Comparison of ENCODE assay signal across 1 cellular context in the genomic region with DNA sequence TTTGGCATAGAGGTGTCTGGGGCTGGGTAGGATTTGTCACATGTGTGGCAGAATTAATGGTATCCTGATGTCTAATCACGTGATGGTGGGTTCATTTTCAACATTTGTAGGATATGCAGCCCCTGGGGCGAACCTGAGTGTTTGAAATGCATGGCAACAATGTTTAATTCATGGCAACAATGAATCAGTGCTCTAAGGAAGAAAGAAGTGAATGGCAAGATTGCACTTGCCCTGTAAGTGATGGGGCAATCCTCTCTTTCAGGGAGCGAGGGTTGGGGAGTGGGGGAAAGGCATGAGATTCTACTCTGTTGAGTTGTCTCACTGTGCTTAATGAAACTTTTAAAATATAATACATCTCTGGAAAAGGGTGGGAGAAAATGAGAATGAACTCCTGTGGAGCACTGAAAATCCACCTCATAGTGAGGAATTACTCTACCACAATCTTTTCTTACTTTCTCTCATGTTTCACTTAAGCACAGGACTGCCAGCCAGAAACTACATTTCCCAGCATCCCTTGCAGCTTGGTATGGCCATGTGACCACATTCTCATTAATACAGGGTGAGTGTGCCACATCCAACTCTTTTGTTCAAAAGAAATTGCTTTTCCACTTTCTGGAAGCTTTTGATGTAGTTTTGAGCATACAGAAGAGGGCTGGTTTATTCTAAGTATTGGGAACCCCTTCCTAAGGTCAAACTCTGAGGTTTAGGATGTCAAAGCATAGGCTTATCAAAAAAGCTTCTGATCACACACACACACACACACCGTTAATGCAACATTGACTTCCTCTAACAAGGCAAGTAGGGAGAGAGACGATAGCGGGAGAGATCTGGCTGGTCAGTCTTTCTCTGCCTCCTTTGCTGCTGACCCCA.
TF ChIP-seq lines count a peak whose summit lies in the region.

No MANE protein-coding gene starts in this region.

TF ChIP-seq in K562, 482 proteins besides CTCF, POLR2A, EP300 and RAD21 (continued from another document):
- TF ChIP-seq, protein P1, sequence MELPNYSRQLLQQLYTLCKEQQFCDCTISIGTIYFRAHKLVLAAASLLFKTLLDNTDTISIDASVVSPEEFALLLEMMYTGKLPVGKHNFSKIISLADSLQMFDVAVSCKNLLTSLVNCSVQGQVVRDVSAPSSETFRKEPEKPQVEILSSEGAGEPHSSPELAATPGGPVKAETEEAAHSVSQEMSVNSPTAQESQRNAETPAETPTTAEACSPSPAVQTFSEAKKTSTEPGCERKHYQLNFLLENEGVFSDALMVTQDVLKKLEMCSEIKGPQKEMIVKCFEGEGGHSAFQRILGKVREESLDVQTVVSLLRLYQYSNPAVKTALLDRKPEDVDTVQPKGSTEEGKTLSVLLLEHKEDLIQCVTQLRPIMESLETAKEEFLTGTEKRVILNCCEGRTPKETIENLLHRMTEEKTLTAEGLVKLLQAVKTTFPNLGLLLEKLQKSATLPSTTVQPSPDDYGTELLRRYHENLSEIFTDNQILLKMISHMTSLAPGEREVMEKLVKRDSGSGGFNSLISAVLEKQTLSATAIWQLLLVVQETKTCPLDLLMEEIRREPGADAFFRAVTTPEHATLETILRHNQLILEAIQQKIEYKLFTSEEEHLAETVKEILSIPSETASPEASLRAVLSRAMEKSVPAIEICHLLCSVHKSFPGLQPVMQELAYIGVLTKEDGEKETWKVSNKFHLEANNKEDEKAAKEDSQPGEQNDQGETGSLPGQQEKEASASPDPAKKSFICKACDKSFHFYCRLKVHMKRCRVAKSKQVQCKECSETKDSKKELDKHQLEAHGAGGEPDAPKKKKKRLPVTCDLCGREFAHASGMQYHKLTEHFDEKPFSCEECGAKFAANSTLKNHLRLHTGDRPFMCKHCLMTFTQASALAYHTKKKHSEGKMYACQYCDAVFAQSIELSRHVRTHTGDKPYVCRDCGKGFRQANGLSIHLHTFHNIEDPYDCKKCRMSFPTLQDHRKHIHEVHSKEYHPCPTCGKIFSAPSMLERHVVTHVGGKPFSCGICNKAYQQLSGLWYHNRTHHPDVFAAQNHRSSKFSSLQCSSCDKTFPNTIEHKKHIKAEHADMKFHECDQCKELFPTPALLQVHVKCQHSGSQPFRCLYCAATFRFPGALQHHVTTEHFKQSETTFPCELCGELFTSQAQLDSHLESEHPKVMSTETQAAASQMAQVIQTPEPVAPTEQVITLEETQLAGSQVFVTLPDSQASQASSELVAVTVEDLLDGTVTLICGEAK (IDR thresholded peaks at IDR 0.05), result no peak
- TF ChIP-seq, protein P1 (CRISPR knock-in tag; IDR thresholded peaks at IDR 0.05), result no peak
- TF ChIP-seq KAT7 (CRISPR knock-in tag; IDR thresholded peaks at IDR 0.05; ENCODE audit: borderline replicate concordance) (no peak), GTF2A2 (tag; IDR thresholded peaks at IDR 0.05) (no peak), PPARD (CRISPR knock-in tag; IDR thresholded peaks at IDR 0.05) (no peak), GABPA (tag; conservative IDR thresholded peaks at IDR 0.05; ENCODE audit: low read depth) (no peak), ZNF583 (CRISPR knock-in tag; IDR thresholded peaks at IDR 0.05) (no peak), DLX4 (CRISPR knock-in tag; IDR thresholded peaks at IDR 0.05) (no peak), TAF7 (tag; IDR thresholded peaks at IDR 0.05) (no peak), ZNF384 (IDR thresholded peaks at IDR 0.05; ENCODE audit: low read depth, low read length) (no peak), MYBL2 (IDR thresholded peaks at IDR 0.05; ENCODE audit: low read depth) (no peak), MYBL2 (CRISPR knock-in tag; IDR thresholded peaks at IDR 0.05; ENCODE audit: borderline replicate concordance) (no peak), ZNF444 (CRISPR knock-in tag; IDR thresholded peaks at IDR 0.05) (no peak), NCOA4 (IDR thresholded peaks at IDR 0.05; ENCODE audit: partially characterized antibody) (no peak)
- TF ChIP-seq, protein P2, sequence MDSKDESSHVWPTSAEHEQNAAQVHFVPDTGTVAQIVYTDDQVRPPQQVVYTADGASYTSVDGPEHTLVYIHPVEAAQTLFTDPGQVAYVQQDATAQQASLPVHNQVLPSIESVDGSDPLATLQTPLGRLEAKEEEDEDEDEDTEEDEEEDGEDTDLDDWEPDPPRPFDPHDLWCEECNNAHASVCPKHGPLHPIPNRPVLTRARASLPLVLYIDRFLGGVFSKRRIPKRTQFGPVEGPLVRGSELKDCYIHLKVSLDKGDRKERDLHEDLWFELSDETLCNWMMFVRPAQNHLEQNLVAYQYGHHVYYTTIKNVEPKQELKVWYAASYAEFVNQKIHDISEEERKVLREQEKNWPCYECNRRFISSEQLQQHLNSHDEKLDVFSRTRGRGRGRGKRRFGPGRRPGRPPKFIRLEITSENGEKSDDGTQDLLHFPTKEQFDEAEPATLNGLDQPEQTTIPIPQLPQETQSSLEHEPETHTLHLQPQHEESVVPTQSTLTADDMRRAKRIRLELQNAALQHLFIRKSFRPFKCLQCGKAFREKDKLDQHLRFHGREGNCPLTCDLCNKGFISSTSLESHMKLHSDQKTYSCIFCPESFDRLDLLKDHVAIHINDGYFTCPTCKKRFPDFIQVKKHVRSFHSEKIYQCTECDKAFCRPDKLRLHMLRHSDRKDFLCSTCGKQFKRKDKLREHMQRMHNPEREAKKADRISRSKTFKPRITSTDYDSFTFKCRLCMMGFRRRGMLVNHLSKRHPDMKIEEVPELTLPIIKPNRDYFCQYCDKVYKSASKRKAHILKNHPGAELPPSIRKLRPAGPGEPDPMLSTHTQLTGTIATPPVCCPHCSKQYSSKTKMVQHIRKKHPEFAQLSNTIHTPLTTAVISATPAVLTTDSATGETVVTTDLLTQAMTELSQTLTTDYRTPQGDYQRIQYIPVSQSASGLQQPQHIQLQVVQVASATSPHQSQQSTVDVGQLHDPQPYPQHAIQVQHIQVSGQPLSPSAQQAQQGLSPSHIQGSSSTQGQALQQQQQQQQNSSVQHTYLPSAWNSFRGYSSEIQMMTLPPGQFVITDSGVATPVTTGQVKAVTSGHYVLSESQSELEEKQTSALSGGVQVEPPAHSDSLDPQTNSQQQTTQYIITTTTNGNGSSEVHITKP (IDR thresholded peaks at IDR 0.05; ENCODE audit: partially characterized antibody), result no peak
